Comparison of ENCODE assay signal across 31 cellular contexts in genomic region chr6:29501106-29501505, GRCh38. TPM values are rescaled to one million over a fixed set of nuclear protein-coding genes. Genes with fewer than 3 reads are reported as not detected.
"Had no signal": no experiment of that assay in that cellular context is flagged by ENCODE, and none has a peak within 500 bp of the region (broad histone marks: within the 10 kb centered on the region; RNA-seq: fewer than 3 reads in every experiment).

No MANE protein-coding gene starts in this region.

- H3K36me3 ChIP-seq: MG63, Peyer's patch, SJSA1 had no signal

- DNase-seq: activated CD4-positive, alpha-beta T cell treated with anti-CD3 and anti-CD28 coated beads, Interleukin-2, amount 10 ng/mL, durations not matched to agents 24 days and 14 days; activated CD4-positive, alpha-beta T cell treated with anti-CD3 and anti-CD28 coated beads, Interleukin-2, amount 50 U/mL, for 4 hours; activated CD8-positive, alpha-beta memory T cell treated with anti-CD3 and anti-CD28 coated beads, Interleukin-2, amount 50 U/mL, for 4 hours; activated effector memory CD4-positive, alpha-beta T cell treated with Interleukin-2 at 50 U/mL for 16 hours; activated naive CD4-positive, alpha-beta T cell treated with anti-CD3 and anti-CD28 coated beads, Interleukin-2, amount 10 ng/mL, durations not matched to agents 7 days and 5 days; activated naive CD8-positive, alpha-beta T cell treated with anti-CD3 and anti-CD28 coated beads, Interleukin-2, amount 50 U/mL, for 24 hours; activated T-cell treated with anti-CD3 and anti-CD28 coated beads for 4 hours; activated T-cell treated with anti-CD3 and anti-CD28 coated beads, Interleukin-2, amount 50 U/mL, for 4 hours; anterior cingulate cortex; central memory CD4-positive, alpha-beta T cell; Karpas-422; MG63; NCI-H1048; NCI-H1105 treated with DMSO at 0.1 percent for 48 hours; NCI-H1436; NCI-H1694; NCI-H1930; NCI-H2081 treated with DMSO at 0.1 percent for 48 hours; NCI-H226; NCI-H446 treated with DMSO at 0.1 percent for 48 hours; NCI-H524 treated with DMSO at 0.1 percent for 48 hours; NCI-H748 treated with DMSO at 0.1 percent for 48 hours; NK-92 treated with Interleukin-12 subunit alpha and Interleukin-12 subunit beta, amount 100 ng/mL, for 24 hours; PC-3; Peyer's patch; RPMI8226; SHP77 treated with DMSO at 0.1 percent for 48 hours; SK-N-SH had no signal

- H3K4me1 ChIP-seq: Peyer's patch, SJSA1 had no signal

- H3K4me2 ChIP-seq: SK-N-SH had no signal

- H3K27me3 ChIP-seq: MG63, Peyer's patch had no signal

- FAIRE-seq: TTC549 had no signal

- H3K9ac ChIP-seq: SK-N-SH had no signal

- H3K27ac ChIP-seq: Peyer's patch, SJSA1 had no signal

- H3K9me3 ChIP-seq: MG63, Peyer's patch, SJSA1, SK-N-SH had no signal

- ATAC-seq: activated naive CD8-positive, alpha-beta T cell treated with anti-CD3 and anti-CD28 coated beads, Interleukin-2, amount 50 U/mL, for 24 hours; activated T-cell treated with anti-CD3 and anti-CD28 coated beads, Interleukin-2, amount 50 U/mL, for 4 hours; PC-3 had no signal

- H3K4me3 ChIP-seq: MG63, Peyer's patch, SJSA1 had no signal

RNA-seq across cellular contexts. Expression of gene MAS1L, which starts 13.3 kb away (rescaled TPM):
- total RNA-seq: activated CD4-positive, alpha-beta T cell treated with anti-CD3 and anti-CD28 coated beads, Interleukin-2, amount 10 ng/mL, durations not matched to agents 24 days and 14 days; activated T-cell treated with anti-CD3 and anti-CD28 coated beads, Interleukin-2, amount 50 U/mL, for 4 hours; cerebellum; PC-3; SJSA1 had no signal
- polyA plus RNA-seq: SK-N-SH had no signal

RNA-seq across cellular contexts. Expression of gene OR2H1, which starts 44.2 kb away (rescaled TPM):
- total RNA-seq: activated CD4-positive, alpha-beta T cell treated with anti-CD3 and anti-CD28 coated beads, Interleukin-2, amount 10 ng/mL, durations not matched to agents 24 days and 14 days; activated T-cell treated with anti-CD3 and anti-CD28 coated beads, Interleukin-2, amount 50 U/mL, for 4 hours; cerebellum; PC-3; Peyer's patch; SJSA1 had no signal
- polyA plus RNA-seq: SK-N-SH had no signal

RNA-seq across cellular contexts. Expression of gene OR11A1, which starts 44.2 kb away (rescaled TPM):
- total RNA-seq: activated CD4-positive, alpha-beta T cell treated with anti-CD3 and anti-CD28 coated beads, Interleukin-2, amount 10 ng/mL, durations not matched to agents 24 days and 14 days; activated T-cell treated with anti-CD3 and anti-CD28 coated beads, Interleukin-2, amount 50 U/mL, for 4 hours; cerebellum; PC-3; Peyer's patch; SJSA1 had no signal
- polyA plus RNA-seq: SK-N-SH had no signal

RNA-seq across cellular contexts. Expression of gene UBD, which starts 58.4 kb away (rescaled TPM):
- total RNA-seq: cerebellum, PC-3 had no signal
- polyA plus RNA-seq: SK-N-SH had no signal
